8 cellular contexts compared by ENCODE assay signal in the genomic region with DNA sequence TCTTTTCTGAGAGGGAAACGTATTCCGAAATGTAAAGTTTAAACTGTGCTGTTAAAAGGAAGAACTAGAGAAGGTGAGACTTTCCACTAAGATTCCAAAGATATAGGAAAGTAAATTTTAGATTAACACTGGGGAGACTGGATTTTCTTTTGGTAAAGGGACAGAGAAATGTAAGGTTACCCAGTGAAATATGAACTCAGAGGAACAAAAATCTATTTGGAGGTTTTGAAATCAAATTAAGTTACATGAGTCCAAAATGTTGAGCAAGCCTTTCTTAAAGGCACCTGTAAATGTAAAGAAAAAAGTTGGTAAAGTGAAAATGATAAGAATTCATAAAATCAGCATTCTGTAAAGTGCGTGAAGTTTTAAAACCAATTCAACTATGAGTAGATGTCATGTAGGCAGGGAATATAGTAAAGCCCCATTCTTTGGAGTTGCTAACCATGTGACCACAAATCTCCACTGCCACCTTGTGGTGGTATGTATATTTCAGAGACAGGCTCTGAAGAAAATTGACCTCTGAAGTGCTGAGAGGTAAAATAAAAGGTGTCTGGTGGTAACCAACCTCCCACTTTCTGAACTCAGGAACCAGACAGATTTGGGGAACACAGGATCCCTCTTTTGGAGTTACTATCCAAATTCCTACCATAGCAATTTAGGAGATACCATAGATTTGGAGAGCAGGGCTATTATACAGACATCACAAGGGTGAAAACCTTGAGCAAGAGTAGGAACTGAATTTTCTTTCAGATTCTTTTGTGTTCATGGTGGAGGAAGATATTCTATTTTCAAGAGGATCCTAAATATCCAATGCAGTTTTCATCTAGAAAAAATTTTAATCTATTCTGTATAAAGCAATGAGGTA.
DNase-seq lines count a peak whose midpoint lies in the region; ATAC-seq, FAIRE-seq and TF ChIP-seq lines count a peak whose summit lies in the region.

No MANE protein-coding gene starts in this region.

- TF ChIP-seq CTCF in BE2C (IDR thresholded peaks at IDR 0.05; ENCODE audit: low read depth, low read length) = peak; percentile 86
- peak; percentile 47 to 71 (median 59) for TF ChIP-seq CTCF in GM12878 (IDR thresholded peaks at IDR 0.05 in 2 of 3, conservative IDR thresholded peaks at IDR 0.05 in 1 of 3; ENCODE audit: control insufficient read depth in 2 of 3, extremely low read depth in 1 of 3, insufficient read depth in 1 of 3, low read depth in 3 of 3, low read length in 3 of 3)
- TF ChIP-seq CTCF in tibial artery (IDR thresholded peaks at IDR 0.05) = peak; percentile 62 to 67

- ATAC-seq in GM18858 (IDR thresholded peaks at IDR 0.05; ENCODE audit: unreplicated experiment) (peak; percentile 95), HG03196 (IDR thresholded peaks at IDR 0.05; ENCODE audit: unreplicated experiment) (peak; percentile 73), GM12878 (peak; percentile 90), HG03139 (IDR thresholded peaks at IDR 0.05; ENCODE audit: unreplicated experiment) (no peak)

- TF ChIP-seq POLR2A in GM12878 (IDR thresholded peaks at IDR 0.05; ENCODE audit: low read depth, low read length) = no peak

- H3K27me3 ChIP-seq in BE2C (no peaks in the 10 kb centered on the region), GM12878 (replicated peaks in 1 of 2; ENCODE audit: control insufficient read depth in 2 of 2, insufficient read depth in 2 of 2, low read length in 1 of 2) (no peaks in the 10 kb centered on the region), tibial artery (no peaks in the 10 kb centered on the region)

- RAD21 ChIA-PET in GM12878 (lab: Charles Lee; ENCODE audit: unreplicated experiment) = no interaction called here

- H3K4me2 ChIP-seq in GM12878 (ENCODE audit: control insufficient read depth, insufficient read depth) = no peak overlapping the region

- CTCF ChIA-PET in GM12878 (lab: Yijun Ruan, JAX) = interaction anchor here (0.6 to 2.0 kb wide), 3 partner anchors 152 to 502 kb away, joined by 3 to 6 read pairs (median 4); no protein-coding TSS in a partner anchor

- H3K36me3 ChIP-seq in BE2C = no peaks in the 10 kb centered on the region; the same call in 1 of the 2 replicates
- H3K36me3 ChIP-seq in GM12878 (ENCODE audit: control insufficient read depth in 2 of 2, insufficient read depth in 2 of 2, low read length in 1 of 2) = no peaks in the 10 kb centered on the region
- no peaks in the 10 kb centered on the region for H3K36me3 ChIP-seq in tibial artery

- intact Hi-C loops in GM12878 (cut with micrococcal nuclease; ENCODE audit: unreplicated experiment) (loop anchor here (1.0 to 10.0 kb wide), 3 partner anchors 217 to 670 kb away; no protein-coding TSS in a partner anchor), tibial artery (cut with DNase I; ENCODE audit: low total_unique reads) (loop anchor here (5.0 kb wide), 1 partner anchor 213 kb away; the partner anchor contains the start of gene ROBO2)

- H3K4me3 ChIP-seq in BE2C (ENCODE audit: low read depth, low read length) (no peak overlapping the region), GM12878 (no peak overlapping the region), tibial artery (no peak overlapping the region)

- peaks cover 30% of the 10 kb centered on the region for H3K4me1 ChIP-seq in BE2C
- H3K4me1 ChIP-seq in GM12878 (ENCODE audit: control insufficient read depth, insufficient read depth, low read length) = no peaks in the 10 kb centered on the region
- no peaks in the 10 kb centered on the region for H3K4me1 ChIP-seq in tibial artery

- POLR2A ChIA-PET in GM12878 (lab: Charles Lee) = no interaction called here

- 5% methylated on average over 3 of the region's 3 CpGs for WGBS in GM12878 (ENCODE audit: insufficient coverage, insufficient replicate concordance, low lambda C conversion rate, missing lambda C conversion rate)

- no peak overlapping the region for H2AFZ ChIP-seq in GM12878 (ENCODE audit: control insufficient read depth, low read depth, low read length)

- no peak for FAIRE-seq in GM12878 (lab: Jason Lieb, UNC)

- no peaks in the 10 kb centered on the region for H4K20me1 ChIP-seq in GM12878 (ENCODE audit: control insufficient read depth, insufficient read depth)

- H3K27ac ChIP-seq in GM12878 (ENCODE audit: control insufficient read depth, insufficient read depth) (no peak overlapping the region), tibial artery (no peak overlapping the region)

- H3K9me3 ChIP-seq in BE2C (no peaks in the 10 kb centered on the region), GM12878 (replicated peaks; ENCODE audit: control insufficient read depth, insufficient read depth, low read length) (no peaks in the 10 kb centered on the region), tibial artery (no peaks in the 10 kb centered on the region)

- peak; percentile 60 for TF ChIP-seq RAD21 in GM12878 (IDR thresholded peaks at IDR 0.05; ENCODE audit: insufficient read depth, low read depth, low read length)

- SMC1A ChIA-PET in GM12878 (lab: Charles Lee; ENCODE audit: uncharacterized antibody, unreplicated experiment) = no interaction called here

- H3K9ac ChIP-seq in GM12878 (ENCODE audit: control insufficient read depth, insufficient read depth, low read length) = no peak overlapping the region

- no TSS peak for BruUV-seq in GM12878 (replicated peaks; lab: Mats Ljungman, UMichigan)

- no peak for TF ChIP-seq EP300 in GM12878 (IDR thresholded peaks at IDR 0.05; ENCODE audit: borderline replicate concordance in 1 of 2, control insufficient read depth in 1 of 2, low read depth in 2 of 2, low read length in 2 of 2)

- in situ Hi-C loops in GM12878 (cut with MboI) = loop anchor here (10.0 kb wide), 1 partner anchor 220 kb away; no protein-coding TSS in a partner anchor

- no peaks in the 10 kb centered on the region for H3K79me2 ChIP-seq in GM12878 (ENCODE audit: control insufficient read depth, insufficient read depth, low read length)

- peak; percentile 69 for DNase-seq in BE2C
- DNase-seq in NCI-H446 (lab: John Stamatoyannopoulos, UW) = peak; percentile 50 to 69
- DNase-seq in GM12878 (ENCODE audit: low read depth, low spot score) = no peak
- DNase-seq in iris pigment epithelial cell (ENCODE audit: low read depth) = peak; percentile 70
- no peak for DNase-seq in tibial artery

TF ChIP-seq in GM12878, 131 proteins besides CTCF, POLR2A, EP300 and RAD21:
- peak; percentile 63 for TF ChIP-seq RAD51 (IDR thresholded peaks at IDR 0.05)
- no peak for TF ChIP-seq CEBPB (IDR thresholded peaks at IDR 0.05; ENCODE audit: borderline replicate concordance in 1 of 2, low read depth in 2 of 2, low read length in 2 of 2)
- no peak for TF ChIP-seq TCF7 (IDR thresholded peaks at IDR 0.05; ENCODE audit: borderline replicate concordance)
- no peak for TF ChIP-seq ZNF217 (IDR thresholded peaks at IDR 0.05)
- peak; percentile 67; the same call in 1 of the 2 replicates for TF ChIP-seq SMC3 (IDR thresholded peaks at IDR 0.05; ENCODE audit: borderline replicate concordance, low read length)
- no peak for TF ChIP-seq KAT2A (conservative IDR thresholded peaks at IDR 0.05; ENCODE audit: control insufficient read depth, low read depth, low read length)
- TF ChIP-seq RUNX3 (IDR thresholded peaks at IDR 0.05; ENCODE audit: low read length) = peak; percentile 73
- no peak for TF ChIP-seq POU2F2 (IDR thresholded peaks at IDR 0.05; ENCODE audit: borderline replicate concordance, low read depth, low read length)
- no peak for TF ChIP-seq TCF3 (IDR thresholded peaks at IDR 0.05; ENCODE audit: borderline replicate concordance, insufficient read depth, low read depth, low read length)
- no peak for TF ChIP-seq YBX1 (IDR thresholded peaks at IDR 0.05)
- TF ChIP-seq BHLHE40 (IDR thresholded peaks at IDR 0.05; ENCODE audit: borderline replicate concordance in 1 of 2, low read depth in 2 of 2, low read length in 1 of 2) = no peak
- TF ChIP-seq, protein P1, sequence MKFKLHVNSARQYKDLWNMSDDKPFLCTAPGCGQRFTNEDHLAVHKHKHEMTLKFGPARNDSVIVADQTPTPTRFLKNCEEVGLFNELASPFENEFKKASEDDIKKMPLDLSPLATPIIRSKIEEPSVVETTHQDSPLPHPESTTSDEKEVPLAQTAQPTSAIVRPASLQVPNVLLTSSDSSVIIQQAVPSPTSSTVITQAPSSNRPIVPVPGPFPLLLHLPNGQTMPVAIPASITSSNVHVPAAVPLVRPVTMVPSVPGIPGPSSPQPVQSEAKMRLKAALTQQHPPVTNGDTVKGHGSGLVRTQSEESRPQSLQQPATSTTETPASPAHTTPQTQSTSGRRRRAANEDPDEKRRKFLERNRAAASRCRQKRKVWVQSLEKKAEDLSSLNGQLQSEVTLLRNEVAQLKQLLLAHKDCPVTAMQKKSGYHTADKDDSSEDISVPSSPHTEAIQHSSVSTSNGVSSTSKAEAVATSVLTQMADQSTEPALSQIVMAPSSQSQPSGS (IDR thresholded peaks at IDR 0.05; ENCODE audit: low read length) = no peak
- TF ChIP-seq ZSCAN29 (IDR thresholded peaks at IDR 0.05) = no peak
- no peak for TF ChIP-seq CHD2 (IDR thresholded peaks at IDR 0.05; ENCODE audit: borderline replicate concordance, low read depth, low read length)
- TF ChIP-seq CBFB (IDR thresholded peaks at IDR 0.05; ENCODE audit: low read depth) = no peak
- no peak for TF ChIP-seq ZNF24 (IDR thresholded peaks at IDR 0.05)

Comparison
In these comparisons a context has a peak if more than half of its experiments do, and no peak if none do; other contexts are left out.
1. DNase-seq: peak in BE2C (single experiment), NCI-H446 (2 of 2) and iris pigment epithelial cell (single experiment); none in GM12878 (single experiment) and tibial artery (0 of 2).
2. Peak in every context shown above with its lines, with median percentiles within 50 percentile points of each other: CTCF ChIP-seq.